In genomic region chr10:48307584-48307983, GRCh38 we compare ENCODE assay signal across 8 cellular contexts. TPM values are rescaled to one million over a fixed set of nuclear protein-coding genes. Genes with fewer than 3 reads are reported as not detected.
DNase-seq lines count a peak whose midpoint lies in the region; FAIRE-seq and TF ChIP-seq lines count a peak whose summit lies in the region.

No MANE protein-coding gene starts in this region.

- no peaks in the 10 kb centered on the region for H3K9me1 ChIP-seq in endothelial cell of umbilical vein (replicated peaks; ENCODE audit: control insufficient read depth, extremely low read depth, insufficient read depth, low read length)

- H3K27me3 ChIP-seq in endothelial cell of umbilical vein (ENCODE audit: control insufficient read depth in 2 of 2, insufficient read depth in 2 of 2, low read length in 2 of 2) (peaks cover 4 to 5% of the 10 kb centered on the region in 2 experiments), trophoblast cell (ENCODE audit: insufficient read depth, low read length) (no peaks in the 10 kb centered on the region)

- H2BK12ac ChIP-seq in trophoblast cell (ENCODE audit: low read length), result no peak overlapping the region

- no peak overlapping the region for H2BK5ac ChIP-seq in trophoblast cell (ENCODE audit: low read depth, low read length, poor library complexity)

- peak overlapping the region; percentile 28; the same call in 1 of the 2 replicates for H2AFZ ChIP-seq in OCI-LY7 (ENCODE audit: low read length)
- no peak overlapping the region for H2AFZ ChIP-seq in endothelial cell of umbilical vein (ENCODE audit: low read depth, low read length)
- H2AFZ ChIP-seq in trophoblast cell (ENCODE audit: insufficient read depth, low read length, poor library complexity), result peak overlapping the region; percentile 43

- peak overlapping the region; percentile 86 for H3K9ac ChIP-seq in ES-I3 (ENCODE audit: low read depth, low read length)
- H3K9ac ChIP-seq in endothelial cell of umbilical vein (replicated peaks; ENCODE audit: extremely low read depth, insufficient read depth, low read length), result peak overlapping the region; percentile 83
- no peak overlapping the region for H3K9ac ChIP-seq in trophoblast cell (ENCODE audit: low read length)

- H3K4me2 ChIP-seq in OCI-LY7 (ENCODE audit: low read length) (peak overlapping the region; percentile 88), endothelial cell of umbilical vein (ENCODE audit: insufficient read depth, low read length) (peak overlapping the region; percentile 94), trophoblast cell (ENCODE audit: low read length) (peak overlapping the region; percentile 84)

- H3K4me3 ChIP-seq in OCI-LY7 (ENCODE audit: low read depth, low read length, poor library complexity, severe bottlenecking) (peak overlapping the region; percentile 81), endothelial cell of umbilical vein (replicated peaks in 1 of 3; ENCODE audit: insufficient read depth in 1 of 3, low read depth in 1 of 3, low read length in 3 of 3) (peak overlapping the region; percentile 64 to 97 (median 80)), trophoblast cell (ENCODE audit: low read depth, low read length) (no peak overlapping the region)

- H3K79me1 ChIP-seq in trophoblast cell (ENCODE audit: low read length), result peaks cover 6% of the 10 kb centered on the region

- POLR2A ChIA-PET in OCI-LY7 (lab: Charles Lee) (interaction anchor here (1.5 kb wide), 1 partner anchor 10 kb away, joined by 6 read pairs; no protein-coding TSS in a partner anchor), endothelial cell of umbilical vein (lab: Charles Lee) (no interaction called here)

- no peak overlapping the region for H4K8ac ChIP-seq in trophoblast cell (ENCODE audit: low read depth, low read length)

- H2AK5ac ChIP-seq in trophoblast cell (ENCODE audit: low read length), result no peak overlapping the region

- no CpG with 5 or more reads among the region's 5 CpGs for WGBS in trophoblast cell (ENCODE audit: extremely low coverage, insufficient coverage, insufficient read length)

- FAIRE-seq in endothelial cell of umbilical vein (lab: Jason Lieb, UNC), result no peak

- H4K20me1 ChIP-seq in OCI-LY7 (ENCODE audit: insufficient read depth, low read length), result peaks cover 7% of the 10 kb centered on the region
- peaks cover 6% of the 10 kb centered on the region for H4K20me1 ChIP-seq in endothelial cell of umbilical vein (replicated peaks; ENCODE audit: control insufficient read depth, extremely low read depth, insufficient read depth, low read length)

- intact Hi-C loops in OCI-LY7 (cut with micrococcal nuclease; ENCODE audit: unreplicated experiment), result no loop called here
- intact Hi-C loops in endothelial cell of umbilical vein (cut with micrococcal nuclease), result loop anchor here (2.0 to 5.0 kb wide), 3 partner anchors 57 to 299 kb away; no protein-coding TSS in a partner anchor

- CTCF ChIA-PET in OCI-LY7 (lab: Charles Lee; ENCODE audit: unreplicated experiment) (no interaction called here), endothelial cell of umbilical vein (lab: Charles Lee) (interaction anchor here (1.6 to 2.1 kb wide), 2 partner anchors 56 to 349 kb away, joined by 5 to 8 read pairs; no protein-coding TSS in a partner anchor)

- H3K79me2 ChIP-seq in OCI-LY7 (ENCODE audit: insufficient read depth, low read depth, low read length) (peaks cover 31% of the 10 kb centered on the region), endothelial cell of umbilical vein (ENCODE audit: control insufficient read depth, insufficient read depth, low read length) (peaks cover 54% of the 10 kb centered on the region), trophoblast cell (ENCODE audit: control insufficient read depth, insufficient read depth, low read length, poor library complexity) (peaks cover 6% of the 10 kb centered on the region)

- no peak for DNase-seq in OCI-LY7 (ENCODE audit: low spot score)
- peak; percentile 35 for DNase-seq in endothelial cell of umbilical vein (ENCODE audit: low read depth, low spot score)
- DNase-seq in trophoblast cell, result no peak
- DNase-seq in NCI-H146 treated with DMSO at 0.1 percent for 48 hours (lab: John Stamatoyannopoulos, UW; ENCODE audit: unreplicated experiment), result no peak
- no peak for DNase-seq in superior temporal gyrus (ENCODE audit: extremely low spot score)
- DNase-seq in activated effector memory CD4-positive, alpha-beta T cell treated with Interleukin-2 at 50 U/mL for 16 hours, result no peak
- DNase-seq in NCI-H2196 (lab: John Stamatoyannopoulos, UW; ENCODE audit: unreplicated experiment), result no peak

- H4K12ac ChIP-seq in trophoblast cell (ENCODE audit: low read depth, low read length), result peak overlapping the region; percentile 84

- no peaks in the 10 kb centered on the region for H3K9me2 ChIP-seq in OCI-LY7 (ENCODE audit: insufficient read depth, low read length)

- no peak overlapping the region for H3K18ac ChIP-seq in trophoblast cell (ENCODE audit: low read length)

- no peak overlapping the region for H2BK120ac ChIP-seq in trophoblast cell (ENCODE audit: insufficient read depth, low read length, poor library complexity)

- no peak overlapping the region for H3K4ac ChIP-seq in trophoblast cell (ENCODE audit: low read depth, low read length)

- dilution Hi-C loops in endothelial cell of umbilical vein (cut with MboI; ENCODE audit: extremely low pct_ligation_motif_present, low sequenced_read_pairs), result no loop called here

- BruUV-seq in OCI-LY7 (replicated peaks; lab: Mats Ljungman, UMichigan), result no TSS peak
- TSS peak; percentile 35 for BruUV-seq in endothelial cell of umbilical vein (replicated peaks; lab: Mats Ljungman, UMichigan)

- H4K91ac ChIP-seq in trophoblast cell (ENCODE audit: low read depth, low read length), result no peak overlapping the region

- H3K14ac ChIP-seq in trophoblast cell (ENCODE audit: low read length), result no peak overlapping the region

- H3K9me3 ChIP-seq in ES-I3 (ENCODE audit: control insufficient read depth, insufficient read depth, low read length) (no peaks in the 10 kb centered on the region), OCI-LY7 (ENCODE audit: low read length) (no peaks in the 10 kb centered on the region), endothelial cell of umbilical vein (replicated peaks; ENCODE audit: control insufficient read depth, insufficient read depth, low read length) (no peaks in the 10 kb centered on the region), trophoblast cell (ENCODE audit: insufficient read depth, low read depth, low read length) (no peaks in the 10 kb centered on the region)

- H3K36me3 ChIP-seq in ES-I3 (ENCODE audit: insufficient read depth, low read length), result no peaks in the 10 kb centered on the region
- no peaks in the 10 kb centered on the region for H3K36me3 ChIP-seq in OCI-LY7 (ENCODE audit: insufficient read depth, low read length)
- no peaks in the 10 kb centered on the region for H3K36me3 ChIP-seq in endothelial cell of umbilical vein (ENCODE audit: control insufficient read depth in 2 of 2, extremely low read depth in 1 of 2, insufficient read depth in 2 of 2, low read length in 2 of 2)
- H3K36me3 ChIP-seq in trophoblast cell (ENCODE audit: control insufficient read depth in 1 of 2, insufficient read depth in 2 of 2, low read length in 2 of 2), result no peaks in the 10 kb centered on the region

- no peak overlapping the region for H3K23ac ChIP-seq in trophoblast cell (ENCODE audit: low read length)

- TF ChIP-seq CTCF in OCI-LY7 (conservative IDR thresholded peaks at IDR 0.05; ENCODE audit: low read length) (no peak), endothelial cell of umbilical vein (IDR thresholded peaks at IDR 0.05; ENCODE audit: extremely low read depth in 1 of 2, insufficient read depth in 1 of 2, low read depth in 1 of 2, low read length in 2 of 2) (no peak)

- TF ChIP-seq POLR2A in endothelial cell of umbilical vein (IDR thresholded peaks at IDR 0.05; ENCODE audit: low read depth, low read length), result no peak

- no peak overlapping the region for H3K27ac ChIP-seq in OCI-LY7 (ENCODE audit: low read depth, low read length, poor library complexity, severe bottlenecking)
- peak overlapping the region; percentile 76 for H3K27ac ChIP-seq in endothelial cell of umbilical vein (ENCODE audit: insufficient read depth, low read depth, low read length)
- no peak overlapping the region for H3K27ac ChIP-seq in trophoblast cell (ENCODE audit: low read depth, low read length)

- H3K4me1 ChIP-seq in ES-I3 (ENCODE audit: insufficient read depth, low read length) (peaks cover 10% of the 10 kb centered on the region), OCI-LY7 (ENCODE audit: insufficient read depth, low read length, poor library complexity, severe bottlenecking) (peaks cover 21% of the 10 kb centered on the region), endothelial cell of umbilical vein (ENCODE audit: control insufficient read depth, extremely low read depth, insufficient read depth, low read length) (peaks cover 29% of the 10 kb centered on the region), trophoblast cell (ENCODE audit: control insufficient read depth in 1 of 2, insufficient read depth in 2 of 2, low read length in 2 of 2) (peaks cover 0 to 2% of the 10 kb centered on the region in 2 experiments)

TF ChIP-seq in endothelial cell of umbilical vein, 7 proteins besides CTCF, POLR2A, EP300 and RAD21 (continues in another document):
- TF ChIP-seq FOS (IDR thresholded peaks at IDR 0.05; ENCODE audit: borderline replicate concordance, insufficient read depth, low read length), result no peak

RNA-seq across cellular contexts. Expression of gene MAPK8, which starts 1.1 kb away (rescaled TPM):
- 22.6 and 40.5 TPM in 2 replicates for total RNA-seq in OCI-LY7 (2014; rRNA removed; shearing (Covaris generic))
- 29.1 and 39.9 TPM in 2 replicates for total RNA-seq in OCI-LY7 (2022)
- total RNA-seq in endothelial cell of umbilical vein, result 50.1 and 56.2 TPM in 2 replicates
- polyA plus RNA-seq in endothelial cell of umbilical vein, result 19.2 and 25.3 TPM in 2 replicates
- 36.8 and 38.6 TPM in 2 replicates for polyA plus RNA-seq in endothelial cell of umbilical vein (2011; cell fraction: cytosol; rRNA removed)
- 77.7 and 111 TPM in 2 replicates for polyA plus RNA-seq in endothelial cell of umbilical vein (2011; cell fraction: nucleus; rRNA removed)
- polyA plus RNA-seq in endothelial cell of umbilical vein (2012), result 56.8 and 68.8 TPM in 2 replicates
- polyA minus RNA-seq in endothelial cell of umbilical vein, result 36.2 and 45.5 TPM in 2 replicates
- polyA minus RNA-seq in endothelial cell of umbilical vein (2011; cell fraction: cytosol; rRNA and poly(A)+ RNA removed), result 18.6 TPM
- 123 and 160 TPM in 2 replicates for polyA minus RNA-seq in endothelial cell of umbilical vein (2011; cell fraction: nucleus; rRNA and poly(A)+ RNA removed)
- polyA plus RNA-seq in trophoblast cell (2013), result 24.1 and 24.6 TPM in 2 replicates

RNA-seq across cellular contexts. Expression of gene FRMPD2, which starts 33.1 kb away (rescaled TPM):
- total RNA-seq in OCI-LY7 (2014; rRNA removed; shearing (Covaris generic)), result not detected in 2 replicates
- total RNA-seq in OCI-LY7 (2022) (not detected in 2 replicates), endothelial cell of umbilical vein (0.42 and 0.97 TPM in 2 replicates)
- not detected in 2 replicates for polyA plus RNA-seq in endothelial cell of umbilical vein
- not detected in 2 replicates for polyA plus RNA-seq in endothelial cell of umbilical vein (2011; cell fraction: cytosol; rRNA removed)
- 0.20 TPM in 1 of 2 replicates, not detected in the other for polyA plus RNA-seq in endothelial cell of umbilical vein (2011; cell fraction: nucleus; rRNA removed)
- polyA plus RNA-seq in endothelial cell of umbilical vein (2012), result not detected in 2 replicates
- 0.11 and 0.12 TPM in 2 replicates for polyA minus RNA-seq in endothelial cell of umbilical vein
- polyA minus RNA-seq in endothelial cell of umbilical vein (2011; cell fraction: cytosol; rRNA and poly(A)+ RNA removed), result not detected
- not detected in 2 replicates for polyA minus RNA-seq in endothelial cell of umbilical vein (2011; cell fraction: nucleus; rRNA and poly(A)+ RNA removed)
- polyA plus RNA-seq in trophoblast cell (2013), result 1.1 and 1.3 TPM in 2 replicates
